16 cellular contexts compared by ENCODE assay signal in the genomic region with DNA sequence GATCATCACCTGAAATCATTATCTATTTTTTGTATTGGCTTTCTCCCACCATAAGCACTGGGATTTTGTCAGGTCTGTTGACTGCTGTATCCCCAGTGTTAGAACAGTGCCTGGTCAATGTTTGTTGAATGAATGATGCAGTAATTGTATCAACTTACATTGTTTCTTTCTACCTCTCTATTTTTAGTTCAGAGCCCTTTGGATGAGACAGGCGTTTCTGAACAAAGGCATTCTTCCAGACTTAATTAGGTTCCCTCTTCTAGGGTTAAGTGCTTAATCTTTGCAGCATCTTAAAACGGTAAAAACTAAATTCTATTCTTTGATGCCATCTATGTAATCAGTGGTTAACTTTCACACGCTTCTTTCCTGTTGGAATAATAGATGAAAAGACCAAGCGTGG. TPM values are rescaled to one million over a fixed set of nuclear protein-coding genes. Genes with fewer than 3 reads are reported as not detected.
DNase-seq lines count a peak whose midpoint lies in the region; ATAC-seq and TF ChIP-seq lines count a peak whose summit lies in the region.
"Had no signal": no experiment of that assay in that cellular context is flagged by ENCODE, and none has a peak within 500 bp of the region (broad histone marks: within the 10 kb centered on the region; RNA-seq: fewer than 3 reads in every experiment).

No MANE protein-coding gene starts in this region.

- H3K27me3 Mint-ChIP-seq in neural progenitor cell (ENCODE audit: insufficient read depth, low read depth) = no peaks in the 10 kb centered on the region
- H3K27me3 Mint-ChIP-seq: CD4-positive, alpha-beta memory T cell had no signal

- H3K4me3 Mint-ChIP-seq in neural progenitor cell = no peak overlapping the region
- H3K4me3 Mint-ChIP-seq: CD4-positive, alpha-beta memory T cell; GM23338 had no signal

- peaks cover 68% of the 10 kb centered on the region for H3K79me2 ChIP-seq in neural progenitor cell (ENCODE audit: low read depth)

- H3K4me2 ChIP-seq in neural progenitor cell = peak overlapping the region; percentile 43
- H3K4me2 ChIP-seq: GM23338 had no signal

- H3K4me1 ChIP-seq in cardiac muscle cell (ENCODE audit: low read depth) (peaks cover 21% of the 10 kb centered on the region), neural progenitor cell (peaks cover 23% of the 10 kb centered on the region)
- H3K4me1 ChIP-seq: BE2C had no signal

- H3K36me3 ChIP-seq in cardiac muscle cell (no peaks in the 10 kb centered on the region), neural progenitor cell (no peaks in the 10 kb centered on the region)
- H3K36me3 ChIP-seq: BE2C, HAP-1 had no signal

- no peaks in the 10 kb centered on the region for H3K9me3 Mint-ChIP-seq in neural progenitor cell
- H3K9me3 Mint-ChIP-seq: GM23338 had no signal

- H3K36me3 Mint-ChIP-seq in neural progenitor cell = no peaks in the 10 kb centered on the region

- no peak overlapping the region for H2AFZ ChIP-seq in neural progenitor cell (replicated peaks)
- H2AFZ ChIP-seq: GM23338 had no signal

- no peak for ATAC-seq in Right ventricle myocardium superior (ENCODE audit: poor library complexity)
- no peak for ATAC-seq in HG02623 (IDR thresholded peaks at IDR 0.05; ENCODE audit: unreplicated experiment)
- ATAC-seq: GM23338, HepG2 had no signal

- H3K9ac ChIP-seq in neural progenitor cell = no peak overlapping the region

- peaks cover 4% of the 10 kb centered on the region for H3K4me1 Mint-ChIP-seq in neural progenitor cell

- no peak overlapping the region for H3K27ac Mint-ChIP-seq in neural progenitor cell
- H3K27ac Mint-ChIP-seq: CD4-positive, alpha-beta memory T cell had no signal

- H3K27me3 ChIP-seq in cardiac muscle cell (no peaks in the 10 kb centered on the region), dorsolateral prefrontal cortex (no peaks in the 10 kb centered on the region), neural progenitor cell (no peaks in the 10 kb centered on the region)
- H3K27me3 ChIP-seq: BE2C had no signal

- H3K4me3 ChIP-seq in cardiac muscle cell (no peak overlapping the region), dorsolateral prefrontal cortex (no peak overlapping the region), neural progenitor cell (no peak overlapping the region)
- H3K4me3 ChIP-seq: GM23338, HAP-1 had no signal

- DNase-seq in cardiac muscle cell (ENCODE audit: low read depth in 1 of 2, low spot score in 1 of 2) = no peak
- no peak for DNase-seq in Right ventricle myocardium superior
- DNase-seq in dorsolateral prefrontal cortex = no peak
- peak; percentile 50 for DNase-seq in neural progenitor cell (ENCODE audit: low spot score)
- no peak for DNase-seq in RPMI8226
- no peak for DNase-seq in NCI-H1417 treated with DMSO at 0.1 percent for 48 hours (lab: John Stamatoyannopoulos, UW)
- DNase-seq: BE2C; CD4-positive, alpha-beta memory T cell; DMS153; DMS79 treated with DMSO at 0.1 percent for 48 hours; EL had no signal

- H3F3A ChIP-seq in neural progenitor cell (ENCODE audit: low read depth) = peaks cover 14% of the 10 kb centered on the region

- H4K20me1 ChIP-seq in neural progenitor cell (ENCODE audit: low read depth) = peaks cover 34% of the 10 kb centered on the region

- intact Hi-C loops in Right ventricle myocardium superior (cut with DNase I) (no loop called here), dorsolateral prefrontal cortex (cut with DNase I) (no loop called here)

- H3K9me3 ChIP-seq in cardiac muscle cell (ENCODE audit: low read depth) (no peaks in the 10 kb centered on the region), neural progenitor cell (ENCODE audit: low read depth) (no peaks in the 10 kb centered on the region)
- H3K9me3 ChIP-seq: BE2C, HAP-1 had no signal

- H3K27ac ChIP-seq in cardiac muscle cell (peak overlapping the region; percentile 50), dorsolateral prefrontal cortex (peak overlapping the region in 40 of 59 donors; percentile 1 to 99 (median 55)), neural progenitor cell (peak overlapping the region; percentile 83)
- H3K27ac ChIP-seq: C4-2B had no signal

- TF ChIP-seq CTCF in cardiac muscle cell (IDR thresholded peaks at IDR 0.05; ENCODE audit: low read depth, low read length) (no peak), dorsolateral prefrontal cortex (IDR thresholded peaks at IDR 0.05 in 54 of 56, conservative IDR thresholded peaks at IDR 0.05 in 2 of 56; ENCODE audit: low read depth in 1 of 56, partially characterized antibody in 56 of 56) (no peak), neural progenitor cell (IDR thresholded peaks at IDR 0.05) (no peak)

RNA-seq across cellular contexts. Expression of a gene that starts 26.3 kb away (rescaled TPM):
- total RNA-seq in cardiac muscle cell = 29.4 and 38.7 TPM in 2 replicates
- polyA plus RNA-seq in cardiac muscle cell = 32.4 and 54.2 TPM in 2 replicates
- 13.5 TPM for total RNA-seq in Right ventricle myocardium superior
- total RNA-seq in dorsolateral prefrontal cortex = 100 to 1,000 TPM in 103 of 120 experiments, 10 to 100 TPM in 17; 60.7 to 602 (median 176) TPM
- 40.5 and 41.4 TPM in 2 replicates for total RNA-seq in neural progenitor cell (ENCODE audit: low replicate concordance)
